Comparison of ENCODE assay signal across 15 cellular contexts in genomic region chr2:201809633-201810032, GRCh38. TPM values are rescaled to one million over a fixed set of nuclear protein-coding genes. Genes with fewer than 3 reads are reported as not detected.
DNase-seq lines count a peak whose midpoint lies in the region; ATAC-seq, FAIRE-seq and TF ChIP-seq lines count a peak whose summit lies in the region.
"Had no signal": no experiment of that assay in that cellular context is flagged by ENCODE, and none has a peak within 500 bp of the region (broad histone marks: within the 10 kb centered on the region; RNA-seq: fewer than 3 reads in every experiment).

No MANE protein-coding gene starts in this region.

- no peak for DNase-seq in Caco-2
- DNase-seq in K562 (ENCODE audit: extremely low read depth in 1 of 4, low spot score in 3 of 4) = no peak
- no peak for DNase-seq in activated CD4-positive, alpha-beta memory T cell treated with anti-CD3 and anti-CD28 coated beads, Interleukin-2, amount 10 ng/mL, durations not matched to agents 7 days and 5 days
- DNase-seq in adrenal gland = no peak
- DNase-seq: 8988T; AML-193; CD8-positive, alpha-beta memory T cell; DMS53; GOT3 had no signal

- H2AFZ ChIP-seq in K562 (ENCODE audit: low read depth, low read length) = no peak overlapping the region

- TF ChIP-seq RAD21 in K562 (CRISPR knock-in tag; conservative IDR thresholded peaks at IDR 0.05 in 1 of 2, IDR thresholded peaks at IDR 0.05 in 1 of 2) = no peak

- CTCF ChIA-PET in Caco-2 (lab: Charles Lee) = interaction anchor here (0.5 kb wide), 1 partner anchor 22 kb away, joined by 3 read pairs; no protein-coding TSS in a partner anchor
- CTCF ChIA-PET in K562 (lab: Yijun Ruan, JAX; ENCODE audit: low intra/inter-chr PET ratio) = interaction anchor here (0.7 kb wide), 1 partner anchor 8 kb away, joined by 3 read pairs; no protein-coding TSS in a partner anchor
- CTCF ChIA-PET in activated CD4-positive, alpha-beta memory T cell treated with anti-CD3 and anti-CD28 coated beads, Interleukin-2, amount 10 ng/mL, durations not matched to agents 7 days and 5 days (lab: Charles Lee) = no interaction called here

- in situ Hi-C loops in K562 (cut with MboI) = no loop called here

- POLR2A ChIA-PET in Caco-2 (lab: Charles Lee) = no interaction called here
- POLR2A ChIA-PET in K562 (lab: Yijun Ruan, JAX) = interaction anchor here (1.0 kb wide), 1 partner anchor 26 kb away, joined by 3 read pairs; no protein-coding TSS in a partner anchor
- POLR2A ChIA-PET in activated CD4-positive, alpha-beta memory T cell treated with anti-CD3 and anti-CD28 coated beads, Interleukin-2, amount 10 ng/mL, durations not matched to agents 7 days and 5 days (lab: Charles Lee) = no interaction called here

- H3K4me1 ChIP-seq in Caco-2 (peaks cover 23% of the 10 kb centered on the region), HUES6 (ENCODE audit: control insufficient read depth, insufficient read depth, low read length) (peaks cover 16% of the 10 kb centered on the region), K562 (replicated peaks in 1 of 2; ENCODE audit: control insufficient read depth in 2 of 2, insufficient read depth in 2 of 2, low read length in 2 of 2) (no peaks in the 10 kb centered on the region; a peak in 1 of 5 replicates), adrenal gland (replicated peaks in 1 of 2) (peaks cover 0 to 15% of the 10 kb centered on the region in 2 donors)
- H3K4me1 ChIP-seq: HAP-1 had no signal

- no peak overlapping the region for H3K4me2 ChIP-seq in K562 (ENCODE audit: insufficient read depth, low read length)
- H3K4me2 ChIP-seq: BLaER1 had no signal

- H3K27me3 Mint-ChIP-seq in Caco-2 (ENCODE audit: insufficient read depth, unreplicated experiment) (no peaks in the 10 kb centered on the region), nephron (ENCODE audit: low read depth) (no peaks in the 10 kb centered on the region)
- peaks cover 41% of the 10 kb centered on the region for H3K27me3 Mint-ChIP-seq in activated CD4-positive, alpha-beta memory T cell treated with anti-CD3 and anti-CD28 coated beads, Interleukin-2, amount 10 ng/mL, durations not matched to agents 7 days and 5 days

- no peaks in the 10 kb centered on the region for H3K9me1 ChIP-seq in K562 (ENCODE audit: control insufficient read depth, insufficient read depth, low read length)

- no peak for TF ChIP-seq CTCF in Caco-2 (IDR thresholded peaks at IDR 0.05; ENCODE audit: insufficient read depth in 1 of 2, low read depth in 1 of 2, low read length in 1 of 2, severe bottlenecking in 1 of 2, unreplicated experiment in 1 of 2)
- TF ChIP-seq CTCF in K562 (IDR thresholded peaks at IDR 0.05 in 2 of 3, conservative IDR thresholded peaks at IDR 0.05 in 1 of 3; ENCODE audit: insufficient read depth in 2 of 3, low read depth in 1 of 3, low read length in 3 of 3) = no peak
- no peak for TF ChIP-seq CTCF in nephron (IDR thresholded peaks at IDR 0.05; ENCODE audit: unreplicated experiment in 3 of 3)
- TF ChIP-seq CTCF in adrenal gland (IDR thresholded peaks at IDR 0.05) = no peak

- H3K9me3 ChIP-seq in Caco-2 (no peaks in the 10 kb centered on the region), HUES6 (ENCODE audit: control insufficient read depth, insufficient read depth, low read depth, low read length) (no peaks in the 10 kb centered on the region), K562 (replicated peaks; ENCODE audit: control insufficient read depth, insufficient read depth, low read depth, low read length) (no peaks in the 10 kb centered on the region), adrenal gland (replicated peaks in 1 of 3) (no peaks in the 10 kb centered on the region)
- H3K9me3 ChIP-seq: BLaER1, HAP-1 had no signal

- no peaks in the 10 kb centered on the region for H3K27me3 ChIP-seq in Caco-2 (replicated peaks; ENCODE audit: control insufficient read depth, insufficient read depth, low read length)
- no peaks in the 10 kb centered on the region for H3K27me3 ChIP-seq in HUES6 (ENCODE audit: control insufficient read depth, insufficient read depth, low read length)
- peaks cover 2 to 5% of the 10 kb centered on the region in 2 experiments; a peak in 1 of 5 replicates for H3K27me3 ChIP-seq in K562 (ENCODE audit: control insufficient read depth in 2 of 2, insufficient read depth in 2 of 2, low read length in 2 of 2)
- no peaks in the 10 kb centered on the region for H3K27me3 ChIP-seq in adrenal gland
- H3K27me3 ChIP-seq: BLaER1 had no signal

- H4K20me1 ChIP-seq in K562 (replicated peaks; ENCODE audit: control insufficient read depth, insufficient read depth, low read length) = no peaks in the 10 kb centered on the region
- H4K20me1 ChIP-seq: BLaER1 had no signal

- H3K9ac ChIP-seq in HUES6 (ENCODE audit: low read length) (peak overlapping the region; percentile 33), K562 (ENCODE audit: insufficient read depth in 1 of 2, low read depth in 2 of 2, low read length in 2 of 2) (no peak overlapping the region)
- H3K9ac ChIP-seq: BLaER1 had no signal

- intact Hi-C loops in Caco-2 (cut with micrococcal nuclease; ENCODE audit: unreplicated experiment) = no loop called here
- intact Hi-C loops in K562 (cut with micrococcal nuclease) = no loop called here
- intact Hi-C loops in adrenal gland (cut with DNase I) = loop anchor here (10.0 kb wide), 2 partner anchors 45 to 365 kb away; no protein-coding TSS in a partner anchor

- H3K4me1 Mint-ChIP-seq in Caco-2 (ENCODE audit: low read depth, unreplicated experiment) = peaks cover 35% of the 10 kb centered on the region
- H3K4me1 Mint-ChIP-seq in nephron = peaks cover 75% of the 10 kb centered on the region
- H3K4me1 Mint-ChIP-seq in activated CD4-positive, alpha-beta memory T cell treated with anti-CD3 and anti-CD28 coated beads, Interleukin-2, amount 10 ng/mL, durations not matched to agents 7 days and 5 days = no peaks in the 10 kb centered on the region
- H3K4me1 Mint-ChIP-seq: CD8-positive, alpha-beta memory T cell had no signal

- H3K27ac ChIP-seq in HUES6 (ENCODE audit: low read depth, low read length) (no peak overlapping the region), K562 (ENCODE audit: extremely low read depth, low read depth, low read length) (no peak overlapping the region), adrenal gland (no peak overlapping the region)
- H3K27ac ChIP-seq: BLaER1 had no signal

- no peak for TF ChIP-seq EP300 in K562 (IDR thresholded peaks at IDR 0.05; ENCODE audit: low read length)

- no peak overlapping the region for H3K4me3 Mint-ChIP-seq in Caco-2 (ENCODE audit: unreplicated experiment)
- H3K4me3 Mint-ChIP-seq in nephron = peak overlapping the region in 2 of 3 experiments; percentile 33 to 43
- no peak overlapping the region for H3K4me3 Mint-ChIP-seq in activated CD4-positive, alpha-beta memory T cell treated with anti-CD3 and anti-CD28 coated beads, Interleukin-2, amount 10 ng/mL, durations not matched to agents 7 days and 5 days
- H3K4me3 Mint-ChIP-seq: CD8-positive, alpha-beta memory T cell had no signal

- TF ChIP-seq POLR2A in K562 (conservative IDR thresholded peaks at IDR 0.05) (no peak), adrenal gland (IDR thresholded peaks at IDR 0.05) (no peak)

- H3K27ac Mint-ChIP-seq in Caco-2 (ENCODE audit: unreplicated experiment) (peak overlapping the region; percentile 36), nephron (peak overlapping the region; percentile 83 to 96 (median 93))
- no peak overlapping the region for H3K27ac Mint-ChIP-seq in activated CD4-positive, alpha-beta memory T cell treated with anti-CD3 and anti-CD28 coated beads, Interleukin-2, amount 10 ng/mL, durations not matched to agents 7 days and 5 days
- H3K27ac Mint-ChIP-seq: CD8-positive, alpha-beta memory T cell had no signal

- no peaks in the 10 kb centered on the region for H3K79me2 ChIP-seq in K562 (ENCODE audit: control insufficient read depth, insufficient read depth, low read length)

- no peaks in the 10 kb centered on the region for H3K36me3 ChIP-seq in Caco-2 (ENCODE audit: control insufficient read depth, insufficient read depth, low read length)
- H3K36me3 ChIP-seq in HUES6 (ENCODE audit: control insufficient read depth, insufficient read depth, low read length) = no peaks in the 10 kb centered on the region
- no peaks in the 10 kb centered on the region for H3K36me3 ChIP-seq in K562 (ENCODE audit: control insufficient read depth, insufficient read depth, low read length)
- no peaks in the 10 kb centered on the region for H3K36me3 ChIP-seq in adrenal gland (replicated peaks in 1 of 2)
- H3K36me3 ChIP-seq: BLaER1, HAP-1 had no signal

- no TSS peak for BruUV-seq in Caco-2 (replicated peaks; lab: Mats Ljungman, UMichigan)
- no TSS peak for BruUV-seq in K562 (replicated peaks; lab: Mats Ljungman, UMichigan)

- ATAC-seq in K562 (no peak), GM18861 (IDR thresholded peaks at IDR 0.05; ENCODE audit: unreplicated experiment) (no peak)

- FAIRE-seq in K562 (lab: Jason Lieb, UNC) = no peak
- FAIRE-seq: HTR-8/SVneo had no signal

- no peaks in the 10 kb centered on the region for H3K9me3 Mint-ChIP-seq in Caco-2 (ENCODE audit: unreplicated experiment)
- no peaks in the 10 kb centered on the region for H3K9me3 Mint-ChIP-seq in nephron
- H3K9me3 Mint-ChIP-seq in activated CD4-positive, alpha-beta memory T cell treated with anti-CD3 and anti-CD28 coated beads, Interleukin-2, amount 10 ng/mL, durations not matched to agents 7 days and 5 days = no peaks in the 10 kb centered on the region
- H3K9me3 Mint-ChIP-seq: CD8-positive, alpha-beta memory T cell had no signal

- no peaks in the 10 kb centered on the region for H3K36me3 Mint-ChIP-seq in Caco-2 (ENCODE audit: insufficient read depth, unreplicated experiment)
- H3K36me3 Mint-ChIP-seq in nephron (ENCODE audit: low read depth) = no peaks in the 10 kb centered on the region
- no peaks in the 10 kb centered on the region for H3K36me3 Mint-ChIP-seq in activated CD4-positive, alpha-beta memory T cell treated with anti-CD3 and anti-CD28 coated beads, Interleukin-2, amount 10 ng/mL, durations not matched to agents 7 days and 5 days (ENCODE audit: low read depth)
- H3K36me3 Mint-ChIP-seq: CD8-positive, alpha-beta memory T cell had no signal

- H3K4me3 ChIP-seq in Caco-2 (ENCODE audit: low read depth, low read length) (no peak overlapping the region), HUES6 (ENCODE audit: low read depth, low read length) (no peak overlapping the region), K562 (no peak overlapping the region), adrenal gland (no peak overlapping the region)
- H3K4me3 ChIP-seq: BLaER1, HAP-1 had no signal

- 40% methylated on average over 4 of the region's 4 CpGs for WGBS in K562 (ENCODE audit: insufficient coverage, low coverage, missing lambda C conversion rate)
- 83 to 93% (median 88%) methylated on average over 3 to 4 of the region's 4 CpGs for WGBS in adrenal gland, 4 donors

RNA-seq across cellular contexts. Expression of gene CDK15, which starts 3.3 kb away (rescaled TPM):
- total RNA-seq in Caco-2 (2022) (not detected in 2 replicates), K562 (2014; rRNA removed) (not detected in 2 replicates), K562 (2014; rRNA removed; fragmentation: Illumina TruSeq; extraction: Trizol) (not detected in 2 replicates), K562 (2015; rRNA removed; fragmentation: Illumina TruSeq; extraction: Trizol) (0.19 TPM in 1 of 2 replicates, not detected in the other), K562 (2021) (not detected in 2 replicates), adrenal gland (1 to 10 TPM in 1 of 8 donors, under 1 TPM in 6, not detected in 1; 0.06 to 1.1 (median 0.14) TPM)
- total RNA-seq in K562 (2011; cell fraction: chromatin; rRNA removed; ENCODE audit: low replicate concordance) = not detected in 2 replicates
- total RNA-seq in K562 (2011; cell fraction: nucleolus; rRNA removed) = not detected in 2 replicates
- total RNA-seq in K562 (2011; cell fraction: nucleoplasm; rRNA removed) = not detected in 2 replicates
- polyA plus RNA-seq in K562 (2011; rRNA removed) (not detected in 2 replicates), K562 (2014; fragmentation: Illumina TruSeq; extraction: Trizol) (not detected in 2 replicates), K562 (2014; fragmentation: Nextera tagmentation; extraction: Ambion mirVana) (not detected), K562 (2014; rRNA removed) (not detected in 2 replicates), adrenal gland (under 1 TPM; 0.10 to 0.80 (median 0.13) TPM)
- not detected in 2 replicates for polyA plus RNA-seq in K562 (2011; cell fraction: cytosol; rRNA removed)
- polyA plus RNA-seq in K562 (2011; cell fraction: nucleus; rRNA removed) = not detected in 2 replicates
- 0.13 and 0.18 TPM in 2 replicates for polyA plus RNA-seq in K562 (2012)
- polyA minus RNA-seq in K562 (2011; rRNA and poly(A)+ RNA removed) = not detected in 2 replicates
- not detected in 2 replicates for polyA minus RNA-seq in K562 (2011; cell fraction: cytosol; rRNA and poly(A)+ RNA removed)
- polyA minus RNA-seq in K562 (2011; cell fraction: nucleus; rRNA and poly(A)+ RNA removed) = not detected in 2 replicates
- not detected for total RNA-seq in activated CD4-positive, alpha-beta memory T cell treated with anti-CD3 and anti-CD28 coated beads, Interleukin-2, amount 10 ng/mL, durations not matched to agents 7 days and 5 days
- total RNA-seq: CD8-positive, alpha-beta memory T cell had no signal
- polyA plus RNA-seq: CD8-positive, alpha-beta memory T cell had no signal

RNA-seq across cellular contexts. Expression of gene ALS2, which starts 28.9 kb away (rescaled TPM):
- total RNA-seq in Caco-2 (2022) (34.2 and 38.3 TPM in 2 replicates), K562 (2014; rRNA removed) (8.4 and 11.5 TPM in 2 replicates), K562 (2014; rRNA removed; fragmentation: Illumina TruSeq; extraction: Trizol) (11.6 and 15.9 TPM in 2 replicates), K562 (2015; rRNA removed; fragmentation: Illumina TruSeq; extraction: Trizol) (17.4 and 17.7 TPM in 2 replicates), K562 (2021) (13.1 and 14.2 TPM in 2 replicates), adrenal gland (10 to 100 TPM in 6 of 8 donors, 1 to 10 TPM in 2; 3.1 to 24.3 (median 15.5) TPM)
- 26.1 and 44.1 TPM in 2 replicates for total RNA-seq in K562 (2011; cell fraction: chromatin; rRNA removed; ENCODE audit: low replicate concordance)
- 10.0 and 11.4 TPM in 2 replicates for total RNA-seq in K562 (2011; cell fraction: nucleolus; rRNA removed)
- total RNA-seq in K562 (2011; cell fraction: nucleoplasm; rRNA removed) = 17.3 and 26.9 TPM in 2 replicates
- polyA plus RNA-seq in K562 (2011; rRNA removed) (11.8 and 14.0 TPM in 2 replicates), K562 (2014; fragmentation: Illumina TruSeq; extraction: Trizol) (12.7 and 13.9 TPM in 2 replicates), K562 (2014; fragmentation: Nextera tagmentation; extraction: Ambion mirVana) (1 to 10 TPM; 5.2 to 8.1 TPM), K562 (2014; rRNA removed) (11.4 and 17.3 TPM in 2 replicates), adrenal gland (10 to 100 TPM in 1 of 3 donors, 1 to 10 TPM in 2; 6.2 to 15.3 (median 9.9) TPM)
- polyA plus RNA-seq in K562 (2011; cell fraction: cytosol; rRNA removed) = 6.4 and 8.6 TPM in 2 replicates
- 13.5 and 17.5 TPM in 2 replicates for polyA plus RNA-seq in K562 (2011; cell fraction: nucleus; rRNA removed)
- 12.1 TPM in 2 replicates for polyA plus RNA-seq in K562 (2012)
- polyA minus RNA-seq in K562 (2011; rRNA and poly(A)+ RNA removed) = 22.2 and 23.7 TPM in 2 replicates
- polyA minus RNA-seq in K562 (2011; cell fraction: cytosol; rRNA and poly(A)+ RNA removed) = 5.0 and 8.1 TPM in 2 replicates
- 13.6 and 22.4 TPM in 2 replicates for polyA minus RNA-seq in K562 (2011; cell fraction: nucleus; rRNA and poly(A)+ RNA removed)
- total RNA-seq in activated CD4-positive, alpha-beta memory T cell treated with anti-CD3 and anti-CD28 coated beads, Interleukin-2, amount 10 ng/mL, durations not matched to agents 7 days and 5 days = 10 to 100 TPM; 13.3 to 13.5 TPM

Comparison
In these comparisons a context has a peak if more than half of its experiments do, and no peak if none do; other contexts are left out.
1. H3K4me3 Mint-ChIP-seq: peak in nephron (2 of 3); none in Caco-2 (single experiment) and activated CD4-positive, alpha-beta memory T cell treated with anti-CD3 and anti-CD28 coated beads, Interleukin-2, amount 10 ng/mL, durations not matched to agents 7 days and 5 days (single experiment).
2. intact Hi-C loops: an anchor here in adrenal gland (10.0 kb wide); none called in Caco-2 and K562.